In genomic region chr4:67288964-67289363, GRCh38 we compare ENCODE assay signal across 9 cellular contexts.
DNase-seq lines count a peak whose midpoint lies in the region; TF ChIP-seq lines count a peak whose summit lies in the region.
"Had no signal": no experiment of that assay in that cellular context is flagged by ENCODE, and none has a peak within 500 bp of the region (broad histone marks: within the 10 kb centered on the region; RNA-seq: fewer than 3 reads in every experiment).

No MANE protein-coding gene starts in this region.

- no peak overlapping the region for H3K9ac ChIP-seq in endodermal cell (ENCODE audit: extremely low read depth, low read length, poor library complexity, severe bottlenecking)

- 67 to 83% methylated on average over 4 of the region's 4 CpGs for WGBS in endodermal cell (ENCODE audit: insufficient coverage in 1 of 2, insufficient read length in 1 of 2), 2 experiments
- 57 to 76% (median 68%) methylated on average over 4 of the region's 4 CpGs for WGBS in stomach, 5 donors

- H3K9me3 ChIP-seq in endodermal cell (ENCODE audit: control insufficient read depth, low read length), result peaks cover 13% of the 10 kb centered on the region
- peaks cover 0 to 22% (median 12%) of the 10 kb centered on the region in 4 donors for H3K9me3 ChIP-seq in stomach

- H3K9me3 Mint-ChIP-seq in endodermal cell (peaks cover 32% of the 10 kb centered on the region), CD14-positive monocyte (peaks cover 0 to 10% (median 7%) of the 10 kb centered on the region in 7 donors)

- no peak for TF ChIP-seq EP300 in stomach (IDR thresholded peaks at IDR 0.05)

- H3K27ac ChIP-seq in endodermal cell (ENCODE audit: low read depth, low read length) (no peak overlapping the region), stomach (no peak overlapping the region)

- intact Hi-C loops in CD14-positive monocyte (cut with micrococcal nuclease), result no loop called here
- intact Hi-C loops in stomach (cut with DNase I; ENCODE audit: low total_unique reads), result no loop called here

- H3K4me3 Mint-ChIP-seq in endodermal cell (no peak overlapping the region), CD14-positive monocyte (no peak overlapping the region)

- H3K27ac Mint-ChIP-seq in endodermal cell (no peak overlapping the region), CD14-positive monocyte (no peak overlapping the region)

- H3K4me1 Mint-ChIP-seq in endodermal cell, result peaks cover 8% of the 10 kb centered on the region
- H3K4me1 Mint-ChIP-seq in CD14-positive monocyte, result peaks cover 8% of the 10 kb centered on the region

- H3K27me3 ChIP-seq in H7 (ENCODE audit: control insufficient read depth, insufficient read depth, low read length) (no peaks in the 10 kb centered on the region), endodermal cell (ENCODE audit: control insufficient read depth, insufficient read depth, low read length, poor library complexity, severe bottlenecking) (no peaks in the 10 kb centered on the region), stomach (no peaks in the 10 kb centered on the region)

- TF ChIP-seq POLR2A in stomach (IDR thresholded peaks at IDR 0.05), result no peak

- H3K36me3 Mint-ChIP-seq in endodermal cell (ENCODE audit: low read depth) (peaks cover 3% of the 10 kb centered on the region), CD14-positive monocyte (no peaks in the 10 kb centered on the region)

- no peaks in the 10 kb centered on the region for H3K27me3 Mint-ChIP-seq in endodermal cell (ENCODE audit: insufficient read depth)
- H3K27me3 Mint-ChIP-seq in CD14-positive monocyte (ENCODE audit: low read depth in 3 of 3), result no peaks in the 10 kb centered on the region

- H3K4me1 ChIP-seq in endodermal cell (ENCODE audit: control insufficient read depth, insufficient read depth, low read length) (no peaks in the 10 kb centered on the region), stomach (no peaks in the 10 kb centered on the region)

- H3K4me3 ChIP-seq in H7 (ENCODE audit: insufficient read depth, low read depth, low read length), result no peak overlapping the region
- no peak overlapping the region for H3K4me3 ChIP-seq in endodermal cell (ENCODE audit: low read length)
- no peak overlapping the region for H3K4me3 ChIP-seq in stomach
- H3K4me3 ChIP-seq: lung had no signal

- DNase-seq in NCI-H1417 (lab: John Stamatoyannopoulos, UW), result peak; percentile 13 to 71 (median 58)
- DNase-seq in NCI-H1417 treated with DMSO at 0.1 percent for 48 hours (lab: John Stamatoyannopoulos, UW), result no peak
- DNase-seq in H7, result peak; percentile 69
- peak; percentile 30 for DNase-seq in NCI-H460 (ENCODE audit: extremely low read depth, low read depth)
- DNase-seq in endodermal cell, result peak; percentile 80
- DNase-seq in NCI-H774 (lab: John Stamatoyannopoulos, UW), result no peak
- DNase-seq in CD14-positive monocyte (ENCODE audit: low spot score), result no peak
- no peak for DNase-seq in stomach

- TF ChIP-seq CTCF in endodermal cell (conservative IDR thresholded peaks at IDR 0.05) (peak; percentile 76), CD14-positive monocyte (IDR thresholded peaks at IDR 0.05) (no peak), stomach (IDR thresholded peaks at IDR 0.05) (no peak)

- H3K36me3 ChIP-seq in H7 (replicated peaks; ENCODE audit: control insufficient read depth, insufficient read depth, low read length) (no peaks in the 10 kb centered on the region), endodermal cell (ENCODE audit: control insufficient read depth, insufficient read depth, low read length) (no peaks in the 10 kb centered on the region), stomach (no peaks in the 10 kb centered on the region)

Comparison
In these comparisons a context has a peak if more than half of its experiments do, and no peak if none do; other contexts are left out.
1. DNase-seq: peak in NCI-H1417 (3 of 3), H7 (single experiment), NCI-H460 (single experiment) and endodermal cell (single experiment); none in NCI-H1417 treated with DMSO at 0.1 percent for 48 hours (single experiment), NCI-H774 (single experiment), CD14-positive monocyte (single experiment) and stomach (single experiment).